ENCODE assay signal across 8 cellular contexts in the genomic region with DNA sequence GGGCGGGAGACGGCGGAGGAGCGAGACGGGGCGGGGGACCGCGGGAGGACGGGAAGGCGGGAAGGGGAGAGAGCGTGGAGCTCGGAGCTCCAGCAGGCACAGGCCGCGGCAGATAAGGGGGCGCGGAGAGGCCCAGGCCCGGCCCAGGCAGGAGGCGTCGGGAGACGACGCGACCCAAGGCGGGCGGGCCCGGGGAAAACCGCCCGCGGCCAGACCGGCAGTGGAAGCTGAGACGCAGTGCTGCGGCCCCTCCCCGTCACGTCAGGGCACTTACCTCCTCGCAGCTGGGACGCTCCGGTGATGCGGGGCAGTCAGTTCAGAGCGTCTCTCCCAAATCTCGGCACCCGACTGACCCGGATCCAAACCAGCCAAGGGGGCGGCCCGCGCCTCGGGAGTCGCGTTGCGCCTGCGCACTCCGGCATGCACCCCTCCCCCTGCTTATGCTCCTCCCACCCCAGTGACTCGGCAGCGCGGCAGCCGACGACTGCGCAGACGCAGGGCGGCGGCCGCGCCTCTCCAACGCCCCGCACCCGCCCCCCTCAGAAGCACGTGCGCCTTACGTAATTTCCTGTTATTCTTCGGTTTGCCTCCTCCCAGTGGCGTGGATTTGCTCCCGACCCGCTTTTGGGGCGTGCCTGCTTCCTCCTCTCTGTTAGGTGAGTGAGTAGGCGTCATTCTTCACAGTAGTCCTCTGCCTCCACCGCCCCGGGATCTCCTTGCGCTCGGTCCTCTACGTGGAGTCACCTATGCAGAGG. TPM values are rescaled to one million over a fixed set of nuclear protein-coding genes. Genes with fewer than 3 reads are reported as not detected.
DNase-seq lines count a peak whose midpoint lies in the region; ATAC-seq and TF ChIP-seq lines count a peak whose summit lies in the region.

TSS of gene OSER1 (minus strand) at position 350 of the 755 bp plus-strand sequence. CDS start 3,814 bp downstream, outside the sequence.

- H3K27me3 ChIP-seq in dorsolateral prefrontal cortex: no peaks in the 10 kb centered on the region

- peak; percentile 84 for ATAC-seq in GM19438 (IDR thresholded peaks at IDR 0.05; ENCODE audit: low read depth, unreplicated experiment)
- ATAC-seq in HG03575 (IDR thresholded peaks at IDR 0.05; ENCODE audit: extremely low read depth, insufficient number of reproducible peaks, low FRiP score, unreplicated experiment): peak; percentile 33

- H3K27ac ChIP-seq in dorsolateral prefrontal cortex: peak within 1 kb of the TSS; percentile 67 to 98 (median 92)

- DNase-seq in CD1c-positive myeloid dendritic cell (ENCODE audit: extremely low spot score) (peak; percentile 99), NCI-H82 treated with DMSO at 0.1 percent for 48 hours (lab: John Stamatoyannopoulos, UW; ENCODE audit: unreplicated experiment) (peak; percentile 92), dorsolateral prefrontal cortex (peak; percentile 95 to 98 (median 97)), lower leg skin (ENCODE audit: low spot score in 2 of 2) (peak; percentile 98 to 100)
- peak; percentile 99 for DNase-seq in activated CD4-positive, alpha-beta memory T cell treated with anti-CD3 and anti-CD28 coated beads for 36 hours
- peak; percentile 94 to 96 for DNase-seq in stimulated activated CD4-positive, alpha-beta T cell treated with anti-CD3 and anti-CD28 coated beads, Interleukin-4, amount 100 ng/mL, for 48 hours (ENCODE audit: low read depth in 2 of 2)

- POLR2A ChIA-PET in activated CD4-positive, alpha-beta memory T cell treated with anti-CD3 and anti-CD28 coated beads for 36 hours (lab: Charles Lee): interaction anchor here (1.2 kb wide), 2 partner anchors 8 to 265 kb away, joined by 4 read pairs; partner anchors contain the start of gene TTPAL

- peaks cover 9% of the 10 kb centered on the region for H3K36me3 Mint-ChIP-seq in activated CD4-positive, alpha-beta memory T cell treated with anti-CD3 and anti-CD28 coated beads for 36 hours

- peak in 1 of 2 donors; percentile 86 for TF ChIP-seq POLR2A in lower leg skin (IDR thresholded peaks at IDR 0.05)

- 0 to 1% methylated on average over 59 to 64 of the region's 78 CpGs for WGBS in lower leg skin, 2 donors

- TF ChIP-seq CTCF in dorsolateral prefrontal cortex (IDR thresholded peaks at IDR 0.05 in 54 of 56, conservative IDR thresholded peaks at IDR 0.05 in 2 of 56; ENCODE audit: low read depth in 1 of 56, partially characterized antibody in 56 of 56) (peak in 34 of 56 donors; percentile 7 to 51 (median 30)), lower leg skin (IDR thresholded peaks at IDR 0.05) (no peak)

- H3K4me3 ChIP-seq in dorsolateral prefrontal cortex: peak within 1 kb of the TSS; percentile 75 to 100 (median 96)
- peak within 1 kb of the TSS; percentile 97 for H3K4me3 ChIP-seq in lower leg skin (ENCODE audit: low read depth, poor library complexity, severe bottlenecking)

- H3K4me3 Mint-ChIP-seq in activated CD4-positive, alpha-beta memory T cell treated with anti-CD3 and anti-CD28 coated beads for 36 hours: peak within 1 kb of the TSS; percentile 98

- no peaks in the 10 kb centered on the region for H3K9me3 Mint-ChIP-seq in activated CD4-positive, alpha-beta memory T cell treated with anti-CD3 and anti-CD28 coated beads for 36 hours

- CTCF ChIA-PET in activated CD4-positive, alpha-beta memory T cell treated with anti-CD3 and anti-CD28 coated beads for 36 hours (lab: Charles Lee): interaction anchor here (1.3 to 1.5 kb wide), 2 partner anchors 8 to 100 kb away, joined by 4 to 12 read pairs; partner anchors contain the start of gene FITM2

- H3K27me3 Mint-ChIP-seq in activated CD4-positive, alpha-beta memory T cell treated with anti-CD3 and anti-CD28 coated beads for 36 hours: peaks cover 1% of the 10 kb centered on the region

- intact Hi-C loops in activated CD4-positive, alpha-beta memory T cell treated with anti-CD3 and anti-CD28 coated beads for 36 hours (cut with micrococcal nuclease): loop anchor here (2.0 to 10.0 kb wide), 6 partner anchors 252 to 753 kb away; partner anchors contain the start of genes SERINC3, SRSF6 and YWHAB
- intact Hi-C loops in dorsolateral prefrontal cortex (cut with DNase I) (loop anchor here (5.0 to 10.0 kb wide), 5 partner anchors 262 to 674 kb away; partner anchors contain the start of genes YWHAB (in 2 of the 2) and TTPAL (in 1 of the 2)), lower leg skin (cut with DNase I; ENCODE audit: low total_unique reads) (loop anchor here (10.0 kb wide), 1 partner anchor 264 kb away; the partner anchor contains the start of gene TTPAL)

- peak within 1 kb of the TSS; percentile 93 for H3K27ac Mint-ChIP-seq in activated CD4-positive, alpha-beta memory T cell treated with anti-CD3 and anti-CD28 coated beads for 36 hours

- H3K4me1 Mint-ChIP-seq in activated CD4-positive, alpha-beta memory T cell treated with anti-CD3 and anti-CD28 coated beads for 36 hours (ENCODE audit: low read depth): peaks cover 61% of the 10 kb centered on the region

RNA-seq across cellular contexts. Expression of gene OSER1, which starts in this region (rescaled TPM):
- 10 to 100 TPM; 23.4 to 24.2 TPM for total RNA-seq in activated CD4-positive, alpha-beta memory T cell treated with anti-CD3 and anti-CD28 coated beads for 36 hours
- total RNA-seq in dorsolateral prefrontal cortex (10 to 100 TPM; 20.8 to 41.9 (median 29.8) TPM), lower leg skin (10 to 100 TPM; 41.2 to 49.6 (median 46.8) TPM)

Comparison
In these comparisons a context has a peak if more than half of its experiments do, and no peak if none do; other contexts are left out.
1. Peak in every context shown above with its lines: DNase-seq, ATAC-seq, H3K4me3 ChIP-seq and H3K27ac ChIP-seq.
2. CTCF ChIP-seq: peak in dorsolateral prefrontal cortex (34 of 56); none in lower leg skin (0 of 3).